23 cellular contexts compared by ENCODE assay signal in genomic region chr21:14319805-14320204, GRCh38.
DNase-seq lines count a peak whose midpoint lies in the region; ATAC-seq and TF ChIP-seq lines count a peak whose summit lies in the region.
"Had no signal": no experiment of that assay in that cellular context is flagged by ENCODE, and none has a peak within 500 bp of the region (broad histone marks: within the 10 kb centered on the region; RNA-seq: fewer than 3 reads in every experiment).

No MANE protein-coding gene starts in this region.

- no peaks in the 10 kb centered on the region for H3F3A ChIP-seq in GM23338 (replicated peaks; ENCODE audit: low read depth)

- H3K4me3 Mint-ChIP-seq in GM23338, result no peak overlapping the region
- H3K4me3 Mint-ChIP-seq in stimulated activated memory B cell treated with anti-CD40 and anti-IgM and Interleukin-4, amounts not matched to agents 10 μg/mL and 1 μg/mL and 100 μg/mL, for 72 hours, result no peak overlapping the region
- no peak overlapping the region for H3K4me3 Mint-ChIP-seq in CD8-positive, alpha-beta T cell
- H3K4me3 Mint-ChIP-seq: B cell; CD4-positive, alpha-beta T cell; CD8-positive, alpha-beta memory T cell had no signal

- no peaks in the 10 kb centered on the region for H3K9me3 Mint-ChIP-seq in GM23338
- no peaks in the 10 kb centered on the region for H3K9me3 Mint-ChIP-seq in stimulated activated memory B cell treated with anti-CD40 and anti-IgM and Interleukin-4, amounts not matched to agents 10 μg/mL and 1 μg/mL and 100 μg/mL, for 72 hours
- no peaks in the 10 kb centered on the region for H3K9me3 Mint-ChIP-seq in CD8-positive, alpha-beta T cell
- H3K9me3 Mint-ChIP-seq: CD4-positive, alpha-beta T cell had no signal

- H3K36me3 Mint-ChIP-seq in GM23338 (ENCODE audit: low read depth), result no peaks in the 10 kb centered on the region
- no peaks in the 10 kb centered on the region for H3K36me3 Mint-ChIP-seq in stimulated activated memory B cell treated with anti-CD40 and anti-IgM and Interleukin-4, amounts not matched to agents 10 μg/mL and 1 μg/mL and 100 μg/mL, for 72 hours
- no peaks in the 10 kb centered on the region for H3K36me3 Mint-ChIP-seq in CD8-positive, alpha-beta T cell
- H3K36me3 Mint-ChIP-seq: CD8-positive, alpha-beta memory T cell had no signal

- ATAC-seq in GM23338, result no peak
- peak; percentile 59 for ATAC-seq in stimulated activated memory B cell treated with anti-CD40 and anti-IgM and Interleukin-4, amounts not matched to agents 10 μg/mL and 1 μg/mL and 100 μg/mL, for 72 hours
- ATAC-seq in GM18517 (IDR thresholded peaks at IDR 0.05; ENCODE audit: unreplicated experiment), result no peak
- no peak for ATAC-seq in CD8-positive, alpha-beta T cell
- ATAC-seq: A549, GM12878 had no signal

- no peak overlapping the region for H3K4me3 ChIP-seq in GM23338
- no peak overlapping the region for H3K4me3 ChIP-seq in CD8-positive, alpha-beta T cell (ENCODE audit: low read depth, low read length)
- H3K4me3 ChIP-seq: A549; BLaER1 treated with 17β-estradiol and CSF1 and Interleukin-3, amounts not matched to agents 10 nM and 100 nM; GM12878 had no signal

- H3K27me3 ChIP-seq in GM23338 (ENCODE audit: insufficient read depth), result no peaks in the 10 kb centered on the region
- H3K27me3 ChIP-seq in CD8-positive, alpha-beta T cell (ENCODE audit: insufficient read depth, low read length), result no peaks in the 10 kb centered on the region
- H3K27me3 ChIP-seq: BLaER1 treated with 17β-estradiol and CSF1 and Interleukin-3, amounts not matched to agents 10 nM and 100 nM had no signal

- H3K9me3 ChIP-seq in CD8-positive, alpha-beta T cell (ENCODE audit: low read length), result no peaks in the 10 kb centered on the region
- H3K9me3 ChIP-seq: A549; BLaER1 treated with 17β-estradiol and CSF1 and Interleukin-3, amounts not matched to agents 10 nM and 100 nM had no signal

- no peaks in the 10 kb centered on the region for H3K27me3 Mint-ChIP-seq in GM23338 (ENCODE audit: insufficient read depth, low read depth, poor library complexity)
- H3K27me3 Mint-ChIP-seq in stimulated activated memory B cell treated with anti-CD40 and anti-IgM and Interleukin-4, amounts not matched to agents 10 μg/mL and 1 μg/mL and 100 μg/mL, for 72 hours, result peaks cover 34% of the 10 kb centered on the region
- peaks cover 5% of the 10 kb centered on the region for H3K27me3 Mint-ChIP-seq in CD8-positive, alpha-beta T cell (ENCODE audit: low read depth)

- no peaks in the 10 kb centered on the region for H3K4me1 ChIP-seq in GM23338 (ENCODE audit: insufficient read depth)
- H3K4me1 ChIP-seq in CD8-positive, alpha-beta T cell (ENCODE audit: insufficient read depth, low read length), result no peaks in the 10 kb centered on the region
- H3K4me1 ChIP-seq: A549; BLaER1 treated with 17β-estradiol and CSF1 and Interleukin-3, amounts not matched to agents 10 nM and 100 nM had no signal

- no peak for DNase-seq in GM23338 (ENCODE audit: low spot score)
- peak; percentile 81 for DNase-seq in islet precursor cell
- no peak for DNase-seq in pons (ENCODE audit: low spot score)
- no peak for DNase-seq in CD8-positive, alpha-beta T cell
- DNase-seq: AML-193; CD4-positive, alpha-beta T cell; CD8-positive, alpha-beta memory T cell; COR-L47; DMS 273 treated with DMSO at 0.1 percent for 48 hours; DMS153; DMS53; DMS79; DND-41; EL; GDM1 had no signal

- H4K20me1 ChIP-seq in GM23338 (replicated peaks; ENCODE audit: insufficient read depth), result no peaks in the 10 kb centered on the region
- H4K20me1 ChIP-seq: BLaER1 treated with 17β-estradiol and CSF1 and Interleukin-3, amounts not matched to agents 10 nM and 100 nM had no signal

- no peak for TF ChIP-seq CTCF in GM23338 (conservative IDR thresholded peaks at IDR 0.05; ENCODE audit: low read depth in 2 of 2)
- no peak for TF ChIP-seq CTCF in CD8-positive, alpha-beta T cell (IDR thresholded peaks at IDR 0.05)

- H3K27ac Mint-ChIP-seq in GM23338, result peak overlapping the region; percentile 45; the same call in 1 of the 2 replicates
- no peak overlapping the region for H3K27ac Mint-ChIP-seq in stimulated activated memory B cell treated with anti-CD40 and anti-IgM and Interleukin-4, amounts not matched to agents 10 μg/mL and 1 μg/mL and 100 μg/mL, for 72 hours
- H3K27ac Mint-ChIP-seq in CD8-positive, alpha-beta T cell, result no peak overlapping the region
- H3K27ac Mint-ChIP-seq: B cell; CD4-positive, alpha-beta T cell; CD8-positive, alpha-beta memory T cell had no signal

- intact Hi-C loops in CD8-positive, alpha-beta T cell (cut with DNase I, micrococcal nuclease), result no loop called here

- no peak overlapping the region for H3K4me2 ChIP-seq in GM23338
- H3K4me2 ChIP-seq: A549; BLaER1 treated with 17β-estradiol and CSF1 and Interleukin-3, amounts not matched to agents 10 nM and 100 nM had no signal

- H3K79me2 ChIP-seq in GM23338 (replicated peaks; ENCODE audit: insufficient read depth), result no peaks in the 10 kb centered on the region

- peaks cover 4% of the 10 kb centered on the region; the same call in 1 of the 3 replicates for H3K4me1 Mint-ChIP-seq in GM23338
- no peaks in the 10 kb centered on the region for H3K4me1 Mint-ChIP-seq in stimulated activated memory B cell treated with anti-CD40 and anti-IgM and Interleukin-4, amounts not matched to agents 10 μg/mL and 1 μg/mL and 100 μg/mL, for 72 hours
- no peaks in the 10 kb centered on the region for H3K4me1 Mint-ChIP-seq in CD8-positive, alpha-beta T cell (ENCODE audit: low read depth)
- H3K4me1 Mint-ChIP-seq: B cell; CD8-positive, alpha-beta memory T cell had no signal

- H3K36me3 ChIP-seq in GM23338 (ENCODE audit: insufficient read depth), result no peaks in the 10 kb centered on the region
- H3K36me3 ChIP-seq in CD8-positive, alpha-beta T cell (ENCODE audit: insufficient read depth, low read length), result no peaks in the 10 kb centered on the region
- H3K36me3 ChIP-seq: BLaER1 treated with 17β-estradiol and CSF1 and Interleukin-3, amounts not matched to agents 10 nM and 100 nM had no signal

- POLR2A ChIA-PET in CD8-positive, alpha-beta T cell (lab: Charles Lee), result no interaction called here

- H3K9me2 ChIP-seq in GM23338 (ENCODE audit: insufficient read depth), result no peaks in the 10 kb centered on the region; the same call in 1 of the 2 replicates

- no peak overlapping the region for H3K27ac ChIP-seq in GM23338 (ENCODE audit: low read depth)
- no peak overlapping the region for H3K27ac ChIP-seq in CD8-positive, alpha-beta T cell (ENCODE audit: low read depth, low read length)
- H3K27ac ChIP-seq: 22Rv1; A549; BLaER1 treated with 17β-estradiol and CSF1 and Interleukin-3, amounts not matched to agents 10 nM and 100 nM; C4-2B had no signal

- H2AFZ ChIP-seq in GM23338, result peak overlapping the region; percentile 72; the same call in 1 of the 2 replicates

- CTCF ChIA-PET in CD8-positive, alpha-beta T cell (lab: Charles Lee), result no interaction called here

TF ChIP-seq in GM23338, 12 proteins besides CTCF, POLR2A, EP300 and RAD21 (continues in another document):
- TF ChIP-seq CREB1 (CRISPR knock-in tag; IDR thresholded peaks at IDR 0.05; ENCODE audit: low read depth), result no peak
- TF ChIP-seq REST (IDR thresholded peaks at IDR 0.05; ENCODE audit: unreplicated experiment), result no peak
- no peak for TF ChIP-seq ZNF114 (CRISPR knock-in tag; IDR thresholded peaks at IDR 0.05)
- TF ChIP-seq ETS1 (IDR thresholded peaks at IDR 0.05), result no peak
